ENCODE assay signal across 8 cellular contexts in the genomic region with DNA sequence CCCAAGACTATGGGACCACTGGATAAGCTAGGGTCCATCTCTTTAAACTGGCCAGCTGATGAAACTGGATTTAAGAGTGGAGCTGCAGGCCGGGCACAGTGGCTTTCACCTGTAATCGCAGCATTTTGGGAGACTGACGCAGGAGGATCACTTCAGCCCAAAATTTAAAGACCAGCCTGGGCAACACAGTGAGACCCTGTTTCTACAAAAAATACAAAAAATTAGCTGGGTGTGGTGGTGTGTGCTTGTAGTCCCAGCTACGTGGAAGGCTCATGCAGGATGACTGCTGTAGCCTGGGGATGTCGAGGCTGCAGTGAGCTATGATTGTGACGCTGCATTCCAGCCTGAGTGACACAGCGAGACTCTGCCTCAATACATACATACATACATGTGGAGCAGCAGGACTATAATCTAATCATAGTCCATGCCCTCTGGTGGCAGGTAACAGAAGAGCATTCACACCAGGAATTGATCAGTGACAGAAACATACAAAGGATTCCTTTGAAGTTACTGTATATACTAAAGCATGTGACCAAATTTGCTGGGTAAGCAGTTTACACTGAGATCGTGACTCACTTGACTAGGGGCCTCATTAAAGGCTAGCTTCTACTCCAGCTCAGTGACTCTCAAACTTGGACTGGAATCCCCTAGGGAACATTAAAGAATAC.
DNase-seq lines count a peak whose midpoint lies in the region; ATAC-seq and TF ChIP-seq lines count a peak whose summit lies in the region.

No MANE protein-coding gene starts in this region.

- H3K4me3 Mint-ChIP-seq in MCF 10A (ENCODE audit: unreplicated experiment), result no peak overlapping the region

- peaks cover 20% of the 10 kb centered on the region for H3K36me3 Mint-ChIP-seq in MCF 10A (ENCODE audit: insufficient read depth, unreplicated experiment)

- no peaks in the 10 kb centered on the region for H3K27me3 Mint-ChIP-seq in MCF 10A (ENCODE audit: insufficient read depth, unreplicated experiment)

- DNase-seq in AG04449 (ENCODE audit: low read depth, low spot score) (peak; percentile 72), NCI-H69 (lab: John Stamatoyannopoulos, UW) (peak; percentile 19), MCF 10A (ENCODE audit: unreplicated experiment) (peak; percentile 76), lung microvascular endothelial cell (ENCODE audit: low read depth in 2 of 2) (peak; percentile 69 to 72), 8988T (no peak)

- POLR2A ChIA-PET in AG04449 (lab: Yijun Ruan, JAX) (interaction anchor here (1.0 kb wide), 1 partner anchor 14 kb away, joined by 3 read pairs; no protein-coding TSS in a partner anchor), MCF 10A (lab: Yijun Ruan, JAX) (interaction anchor here (0.7 to 2.4 kb wide), 8 partner anchors 11 to 1047 kb away, joined by 3 to 23 read pairs (median 8); no protein-coding TSS in a partner anchor)

- no TSS peak for BruUV-seq in MCF 10A (replicated peaks; lab: Mats Ljungman, UMichigan)

- peak overlapping the region; percentile 61 for H3K27ac Mint-ChIP-seq in MCF 10A (ENCODE audit: low read depth, unreplicated experiment)

- H3K4me1 Mint-ChIP-seq in MCF 10A (ENCODE audit: insufficient read depth, unreplicated experiment), result peaks cover 15% of the 10 kb centered on the region

- intact Hi-C loops in MCF 10A (cut with micrococcal nuclease), result loop anchor here (2.0 to 5.0 kb wide), 3 partner anchors 76 to 118 kb away; partner anchors contain the start of gene SLFNL1

- H3K9me3 Mint-ChIP-seq in MCF 10A (ENCODE audit: unreplicated experiment), result no peaks in the 10 kb centered on the region

- TF ChIP-seq CTCF in AG04449 (IDR thresholded peaks at IDR 0.05; ENCODE audit: insufficient read depth, low read length, missing control alignments) (peak; percentile 63), GM12873 (IDR thresholded peaks at IDR 0.05; ENCODE audit: insufficient read depth, low read depth, low read length, missing control alignments) (peak; percentile 61), MCF 10A (IDR thresholded peaks at IDR 0.05; ENCODE audit: unreplicated experiment) (peak; percentile 42)

- ATAC-seq in HG02870 (IDR thresholded peaks at IDR 0.05; ENCODE audit: unreplicated experiment) (no peak), GM19455 (IDR thresholded peaks at IDR 0.05; ENCODE audit: unreplicated experiment) (no peak)

- CTCF ChIA-PET in AG04449 (lab: Yijun Ruan, JAX) (interaction anchor here (0.7 to 2.4 kb wide), 26 partner anchors 8 to 135 kb away, joined by 3 to 34 read pairs (median 5); no protein-coding TSS in a partner anchor), MCF 10A (lab: Yijun Ruan, JAX) (interaction anchor here (0.6 to 2.1 kb wide), 36 partner anchors 8 to 953 kb away, joined by 3 to 14 read pairs (median 4); partner anchors contain the start of gene SLFNL1)

- H3K4me3 ChIP-seq in AG04449 (ENCODE audit: low read depth, low read length), result no peak overlapping the region
